20 cellular contexts compared by ENCODE assay signal in genomic region chr16:50359626-50360025, GRCh38. TPM values are rescaled to one million over a fixed set of nuclear protein-coding genes. Genes with fewer than 3 reads are reported as not detected.
DNase-seq lines count a peak whose midpoint lies in the region; ATAC-seq and TF ChIP-seq lines count a peak whose summit lies in the region.
"Had no signal": no experiment of that assay in that cellular context is flagged by ENCODE, and none has a peak within 500 bp of the region (broad histone marks: within the 10 kb centered on the region; RNA-seq: fewer than 3 reads in every experiment).

No MANE protein-coding gene starts in this region.

- no TSS peak for BruUV-seq in mammary epithelial cell (replicated peaks; lab: Mats Ljungman, UMichigan)

- peaks cover 71% of the 10 kb centered on the region for H3K4me1 Mint-ChIP-seq in activated naive CD4-positive, alpha-beta T cell treated with anti-CD3 and anti-CD28 coated beads, Interleukin-2, amount 50 U/mL, for 24 hours
- peaks cover 19% of the 10 kb centered on the region for H3K4me1 Mint-ChIP-seq in activated naive CD8-positive, alpha-beta T cell treated with anti-CD3 and anti-CD28 coated beads, Interleukin-2, amount 10 ng/mL, durations not matched to agents 7 days and 5 days
- H3K4me1 Mint-ChIP-seq in mesothelial cell of epicardium (no peaks in the 10 kb centered on the region), type B pancreatic cell (ENCODE audit: unreplicated experiment) (peaks cover 26% of the 10 kb centered on the region)

- H4K20me1 ChIP-seq in mammary epithelial cell (ENCODE audit: insufficient read depth, low read length): peaks cover 3% of the 10 kb centered on the region

- H2AFZ ChIP-seq in mammary epithelial cell (ENCODE audit: low read depth, low read length): no peak overlapping the region

- CTCF ChIA-PET in mammary epithelial cell (lab: Charles Lee; ENCODE audit: low non-redundant PET): interaction anchor here (1.2 kb wide), 1 partner anchor 149 kb away, joined by 3 read pairs; no protein-coding TSS in a partner anchor

- intact Hi-C loops in mammary epithelial cell (cut with micrococcal nuclease): loop anchor here (10.0 kb wide), 1 partner anchor 115 kb away; no protein-coding TSS in a partner anchor

- H3K27me3 ChIP-seq in mammary epithelial cell (ENCODE audit: insufficient read depth, low read length): no peaks in the 10 kb centered on the region
- H3K27me3 ChIP-seq: body of pancreas had no signal

- peaks cover 84% of the 10 kb centered on the region for H3K79me2 ChIP-seq in mammary epithelial cell (ENCODE audit: insufficient read depth, low read length)

- 54% methylated on average over 1 of the region's 1 CpG for WGBS in mammary epithelial cell (ENCODE audit: low coverage, missing lambda C conversion rate)

- DNase-seq in activated naive CD4-positive, alpha-beta T cell treated with anti-CD3 and anti-CD28 coated beads, Interleukin-2, amount 50 U/mL, for 72 hours (ENCODE audit: low spot score in 2 of 2): no peak
- DNase-seq in activated naive CD8-positive, alpha-beta T cell treated with anti-CD3 and anti-CD28 coated beads, Interleukin-2, amount 10 ng/mL, durations not matched to agents 7 days and 5 days: no peak
- no peak for DNase-seq in mesothelial cell of epicardium (ENCODE audit: low spot score in 2 of 2, unreplicated experiment in 2 of 2)
- no peak for DNase-seq in type B pancreatic cell (ENCODE audit: extremely low spot score, unreplicated experiment)
- DNase-seq in AML-193 (lab: John Stamatoyannopoulos, UW): no peak
- no peak for DNase-seq in mammary epithelial cell
- DNase-seq: activated effector memory CD4-positive, alpha-beta T cell treated with anti-CD3 and anti-CD28 coated beads, Interleukin-2, amount 50 U/mL, for 16 hours; cortex of kidney; foreskin melanocyte; left cardiac atrium; MV-4-11; NCI-H1930; right cardiac atrium; RPMI8226; stimulated activated naive CD4-positive, alpha-beta T cell treated with Interleukin-2 at 50 U/mL for 16 hours had no signal

- no peak overlapping the region for H3K9ac ChIP-seq in mammary epithelial cell (ENCODE audit: insufficient read depth, low read length)

- no peak overlapping the region for H3K4me3 Mint-ChIP-seq in activated naive CD4-positive, alpha-beta T cell treated with anti-CD3 and anti-CD28 coated beads, Interleukin-2, amount 50 U/mL, for 24 hours
- no peak overlapping the region for H3K4me3 Mint-ChIP-seq in activated naive CD8-positive, alpha-beta T cell treated with anti-CD3 and anti-CD28 coated beads, Interleukin-2, amount 10 ng/mL, durations not matched to agents 7 days and 5 days
- no peak overlapping the region for H3K4me3 Mint-ChIP-seq in mesothelial cell of epicardium
- peak overlapping the region; percentile 7 for H3K4me3 Mint-ChIP-seq in type B pancreatic cell

- no peaks in the 10 kb centered on the region for H3K27me3 Mint-ChIP-seq in activated naive CD4-positive, alpha-beta T cell treated with anti-CD3 and anti-CD28 coated beads, Interleukin-2, amount 50 U/mL, for 24 hours
- no peaks in the 10 kb centered on the region for H3K27me3 Mint-ChIP-seq in activated naive CD8-positive, alpha-beta T cell treated with anti-CD3 and anti-CD28 coated beads, Interleukin-2, amount 10 ng/mL, durations not matched to agents 7 days and 5 days
- H3K27me3 Mint-ChIP-seq in mesothelial cell of epicardium (ENCODE audit: low read depth) (no peaks in the 10 kb centered on the region), type B pancreatic cell (no peaks in the 10 kb centered on the region)

- no peaks in the 10 kb centered on the region for H3K9me3 ChIP-seq in mammary epithelial cell (replicated peaks; ENCODE audit: insufficient read depth, low read length)
- H3K9me3 ChIP-seq: body of pancreas had no signal

- dilution Hi-C loops in mammary epithelial cell (cut with HindIII; ENCODE audit: low sequenced_read_pairs): no loop called here

- H3K36me3 ChIP-seq in mammary epithelial cell (ENCODE audit: insufficient read depth, low read length): peaks cover 25% of the 10 kb centered on the region

- no peak for TF ChIP-seq CTCF in mesothelial cell of epicardium (IDR thresholded peaks at IDR 0.05; ENCODE audit: unreplicated experiment)
- no peak for TF ChIP-seq CTCF in type B pancreatic cell (conservative IDR thresholded peaks at IDR 0.05)
- no peak for TF ChIP-seq CTCF in mammary epithelial cell (conservative IDR thresholded peaks at IDR 0.05 in 1 of 2, IDR thresholded peaks at IDR 0.05 in 1 of 2; ENCODE audit: extremely low read depth in 1 of 2, insufficient read depth in 1 of 2, low read depth in 1 of 2, low read length in 2 of 2)

- H3K27ac ChIP-seq in mammary epithelial cell (ENCODE audit: insufficient read depth, low read depth, low read length): no peak overlapping the region

- H3K27ac Mint-ChIP-seq in activated naive CD4-positive, alpha-beta T cell treated with anti-CD3 and anti-CD28 coated beads, Interleukin-2, amount 50 U/mL, for 24 hours: peak overlapping the region; percentile 81
- peak overlapping the region in 1 of 2 donors; percentile 10 for H3K27ac Mint-ChIP-seq in activated naive CD4-positive, alpha-beta T cell treated with anti-CD3 and anti-CD28 coated beads, Interleukin-2, amount 50 U/mL, for 72 hours
- peak overlapping the region; percentile 6 for H3K27ac Mint-ChIP-seq in activated naive CD8-positive, alpha-beta T cell treated with anti-CD3 and anti-CD28 coated beads, Interleukin-2, amount 10 ng/mL, durations not matched to agents 7 days and 5 days
- H3K27ac Mint-ChIP-seq in mesothelial cell of epicardium (peak overlapping the region; percentile 49), type B pancreatic cell (peak overlapping the region; percentile 12)

- H3K9me3 Mint-ChIP-seq in activated naive CD4-positive, alpha-beta T cell treated with anti-CD3 and anti-CD28 coated beads, Interleukin-2, amount 50 U/mL, for 24 hours: no peaks in the 10 kb centered on the region
- no peaks in the 10 kb centered on the region for H3K9me3 Mint-ChIP-seq in activated naive CD4-positive, alpha-beta T cell treated with anti-CD3 and anti-CD28 coated beads, Interleukin-2, amount 50 U/mL, for 72 hours
- no peaks in the 10 kb centered on the region for H3K9me3 Mint-ChIP-seq in activated naive CD8-positive, alpha-beta T cell treated with anti-CD3 and anti-CD28 coated beads, Interleukin-2, amount 10 ng/mL, durations not matched to agents 7 days and 5 days
- H3K9me3 Mint-ChIP-seq in mesothelial cell of epicardium (peaks cover 6% of the 10 kb centered on the region), type B pancreatic cell (no peaks in the 10 kb centered on the region)

- no peak for ATAC-seq in activated naive CD4-positive, alpha-beta T cell treated with anti-CD3 and anti-CD28 coated beads, Interleukin-2, amount 50 U/mL, for 72 hours
- ATAC-seq in activated naive CD8-positive, alpha-beta T cell treated with anti-CD3 and anti-CD28 coated beads, Interleukin-2, amount 10 ng/mL, durations not matched to agents 7 days and 5 days (ENCODE audit: low read depth): no peak
- no peak for ATAC-seq in GM18873 (IDR thresholded peaks at IDR 0.05; ENCODE audit: low FRiP score, unreplicated experiment)
- ATAC-seq: K562, SK-N-SH treated with all-trans-retinoic acid at 6 μM for 48 hours had no signal

- H3K4me1 ChIP-seq in mammary epithelial cell (ENCODE audit: insufficient read depth, low read length): peaks cover 8% of the 10 kb centered on the region

- no peak overlapping the region for H3K4me2 ChIP-seq in mammary epithelial cell (ENCODE audit: insufficient read depth, low read depth, low read length)

- peaks cover 10% of the 10 kb centered on the region for H3K36me3 Mint-ChIP-seq in activated naive CD4-positive, alpha-beta T cell treated with anti-CD3 and anti-CD28 coated beads, Interleukin-2, amount 50 U/mL, for 24 hours
- peaks cover 10 to 19% of the 10 kb centered on the region in 2 donors for H3K36me3 Mint-ChIP-seq in activated naive CD4-positive, alpha-beta T cell treated with anti-CD3 and anti-CD28 coated beads, Interleukin-2, amount 50 U/mL, for 72 hours
- peaks cover 31% of the 10 kb centered on the region for H3K36me3 Mint-ChIP-seq in activated naive CD8-positive, alpha-beta T cell treated with anti-CD3 and anti-CD28 coated beads, Interleukin-2, amount 10 ng/mL, durations not matched to agents 7 days and 5 days
- H3K36me3 Mint-ChIP-seq in mesothelial cell of epicardium (peaks cover 29% of the 10 kb centered on the region), type B pancreatic cell (peaks cover 30% of the 10 kb centered on the region)

- no peak overlapping the region for H3K4me3 ChIP-seq in mammary epithelial cell (replicated peaks in 1 of 3; ENCODE audit: insufficient read depth in 1 of 3, low read depth in 2 of 3, low read length in 3 of 3)
- H3K4me3 ChIP-seq: body of pancreas, K562 had no signal

- in situ Hi-C loops in mammary epithelial cell (cut with MboI; ENCODE audit: low sequenced_read_pairs in 2 of 2): loop anchor here (10.0 to 25.0 kb wide), 3 partner anchors 297 to 385 kb away; partner anchors contain the start of genes CYLD (in 1 of the 2) and HEATR3 (in 1 of the 2)

- POLR2A ChIA-PET in activated naive CD8-positive, alpha-beta T cell treated with anti-CD3 and anti-CD28 coated beads, Interleukin-2, amount 10 ng/mL, durations not matched to agents 7 days and 5 days (lab: Charles Lee): interaction anchor here (0.7 kb wide), 1 partner anchor 308 kb away, joined by 3 read pairs; no protein-coding TSS in a partner anchor

RNA-seq across cellular contexts. Expression of gene BRD7, which starts 9.2 kb away (rescaled TPM):
- total RNA-seq in activated naive CD4-positive, alpha-beta T cell treated with anti-CD3 and anti-CD28 coated beads, Interleukin-2, amount 50 U/mL, for 72 hours: 10 to 100 TPM; 71.5 to 84.9 TPM
- total RNA-seq in activated naive CD8-positive, alpha-beta T cell treated with anti-CD3 and anti-CD28 coated beads, Interleukin-2, amount 10 ng/mL, durations not matched to agents 7 days and 5 days: 10 to 100 TPM; 81.4 to 84.3 TPM
- total RNA-seq in mesothelial cell of epicardium: 76.8 to 87.4 TPM (median 84.2 TPM) in 3 replicates
- total RNA-seq in type B pancreatic cell (ENCODE audit: low replicate concordance): 88.6 and 98.2 TPM in 2 replicates
- 10 to 100 TPM; 22.3 to 69.7 TPM for total RNA-seq in mammary epithelial cell
- 31.9 TPM for polyA plus RNA-seq in mammary epithelial cell
- polyA minus RNA-seq in mammary epithelial cell: 34.9 TPM
